In genomic region chr2:58730764-58731487, GRCh38 we compare ENCODE assay signal across 20 cellular contexts.
"Had no signal": no experiment of that assay in that cellular context is flagged by ENCODE, and none has a peak within 500 bp of the region (broad histone marks: within the 10 kb centered on the region; RNA-seq: fewer than 3 reads in every experiment).

No MANE protein-coding gene starts in this region.

- H3K27ac ChIP-seq: ascending aorta, breast epithelium, gastrocnemius medialis, heart left ventricle, tibial nerve had no signal

- H3K4me3 Mint-ChIP-seq: activated naive CD4-positive, alpha-beta T cell treated with anti-CD3 and anti-CD28 coated beads, Interleukin-2, amount 10 ng/mL, durations not matched to agents 7 days and 5 days; immature natural killer cell; neural crest cell; T-helper 2 cell treated with Interferon-gamma antibody and Interleukin-4, amounts not matched to agents 5 μg/mL and 100 μg/mL, for 36 hours had no signal

- H3K27ac Mint-ChIP-seq: activated naive CD4-positive, alpha-beta T cell treated with anti-CD3 and anti-CD28 coated beads, Interleukin-2, amount 10 ng/mL, durations not matched to agents 7 days and 5 days; immature natural killer cell; T-helper 2 cell treated with Interferon-gamma antibody and Interleukin-4, amounts not matched to agents 5 μg/mL and 100 μg/mL, for 36 hours had no signal

- H3K27me3 ChIP-seq: ascending aorta, breast epithelium, gastrocnemius medialis, heart left ventricle, tibial nerve had no signal

- H3K36me3 Mint-ChIP-seq: activated naive CD4-positive, alpha-beta T cell treated with anti-CD3 and anti-CD28 coated beads, Interleukin-2, amount 10 ng/mL, durations not matched to agents 7 days and 5 days; immature natural killer cell had no signal

- ATAC-seq: activated CD4-positive, CD25-positive, alpha-beta regulatory T cell treated with anti-CD3 and anti-CD28 coated beads, Interleukin-2, amount 50 U/mL, for 24 hours; esophagus mucosa; gastrocnemius medialis; heart left ventricle; left ventricle myocardium superior; stimulated activated naive CD8-positive, alpha-beta T cell treated with anti-CD3 and anti-CD28 coated beads, Interleukin-15, Interleukin-2, amounts not matched to agents 100 U/mL and 50 U/mL, for 24 hours had no signal

- H3K27me3 Mint-ChIP-seq: activated naive CD4-positive, alpha-beta T cell treated with anti-CD3 and anti-CD28 coated beads, Interleukin-2, amount 10 ng/mL, durations not matched to agents 7 days and 5 days had no signal

- H3K4me1 Mint-ChIP-seq: activated naive CD4-positive, alpha-beta T cell treated with anti-CD3 and anti-CD28 coated beads, Interleukin-2, amount 10 ng/mL, durations not matched to agents 7 days and 5 days; immature natural killer cell; neural crest cell had no signal

- H3K4me3 ChIP-seq: ascending aorta, breast epithelium, gastrocnemius medialis, heart left ventricle, tibial nerve had no signal

- DNase-seq: activated CD4-positive, alpha-beta T cell treated with anti-CD3 and anti-CD28 coated beads, Interleukin-2, amount 50 U/mL, for 1 hour; activated CD8-positive, alpha-beta memory T cell treated with anti-CD3 and anti-CD28 coated beads, Interleukin-2, amount 50 U/mL, for 48 hours; activated effector memory CD4-positive, alpha-beta T cell treated with Interleukin-2 at 50 U/mL for 16 hours; activated naive CD4-positive, alpha-beta T cell treated with anti-CD3 and anti-CD28 coated beads, Interleukin-2, amount 10 ng/mL, durations not matched to agents 7 days and 5 days; activated T-cell treated with anti-CD3 and anti-CD28 coated beads, Interleukin-2, amount 50 U/mL, for 48 hours; cortex of kidney; effector CD4-positive, alpha-beta T cell; gastrocnemius medialis; heart left ventricle; immature natural killer cell; left ventricle myocardium superior; stimulated activated CD4-positive, alpha-beta T cell treated with anti-CD3 and anti-CD28 coated beads, Interleukin-2, amount 100 ng/mL, for 24 hours; stimulated activated naive CD8-positive, alpha-beta T cell treated with anti-CD3 and anti-CD28 coated beads, Interleukin-15, Interleukin-2, amounts not matched to agents 100 U/mL and 50 U/mL, for 24 hours had no signal

- H3K9me3 ChIP-seq: ascending aorta, breast epithelium, gastrocnemius medialis, heart left ventricle, tibial nerve had no signal

- H3K4me1 ChIP-seq: ascending aorta, breast epithelium, gastrocnemius medialis, heart left ventricle, tibial nerve had no signal

- H3K36me3 ChIP-seq: ascending aorta, breast epithelium, gastrocnemius medialis, heart left ventricle, tibial nerve had no signal

- H3K9me3 Mint-ChIP-seq: activated naive CD4-positive, alpha-beta T cell treated with anti-CD3 and anti-CD28 coated beads, Interleukin-2, amount 10 ng/mL, durations not matched to agents 7 days and 5 days; neural crest cell; T-helper 2 cell treated with Interferon-gamma antibody and Interleukin-4, amounts not matched to agents 5 μg/mL and 100 μg/mL, for 36 hours had no signal
